In genomic region chr11:1858154-1858553, GRCh38 we compare ENCODE assay signal across 39 cellular contexts. TPM values are rescaled to one million over a fixed set of nuclear protein-coding genes. Genes with fewer than 3 reads are reported as not detected.
DNase-seq lines count a peak whose midpoint lies in the region; ATAC-seq, FAIRE-seq and TF ChIP-seq lines count a peak whose summit lies in the region.
"Had no signal": no experiment of that assay in that cellular context is flagged by ENCODE, and none has a peak within 500 bp of the region (broad histone marks: within the 10 kb centered on the region; RNA-seq: fewer than 3 reads in every experiment).

No MANE protein-coding gene starts in this region.

- H3K4me3 Mint-ChIP-seq in stimulated activated effector memory CD8-positive, alpha-beta T cell treated with anti-CD3 and anti-CD28 coated beads, Interleukin-12 subunit alpha, Interleukin-12 subunit beta, amount 100 ng/mL, for 72 hours: peak overlapping the region; percentile 33
- peak overlapping the region in 1 of 5 donors; percentile 46 for H3K4me3 Mint-ChIP-seq in immature natural killer cell
- H3K4me3 Mint-ChIP-seq: activated naive CD8-positive, alpha-beta T cell treated with anti-CD3 and anti-CD28 coated beads, Interleukin-2, amount 10 ng/mL, durations not matched to agents 7 days and 5 days; CD8-positive, alpha-beta T cell; HFFc6; nephron had no signal

- DNase-seq in Right ventricle myocardium inferior (ENCODE audit: missing footprints) (peak; percentile 76), Right ventricle myocardium superior (no peak), NOMO-1 treated with dmso at 0.1 percent for 144 hours (lab: John Stamatoyannopoulos, UW; ENCODE audit: unreplicated experiment) (peak; percentile 6), kidney (peak; percentile 54), AG20443 (ENCODE audit: low spot score) (no peak), immature natural killer cell (no peak)
- DNase-seq in stimulated activated effector memory CD8-positive, alpha-beta T cell treated with anti-CD3 and anti-CD28 coated beads, Interleukin-12 subunit alpha, Interleukin-12 subunit beta, amount 100 ng/mL, for 72 hours (ENCODE audit: low spot score in 2 of 2): no peak
- DNase-seq: activated CD4-positive, alpha-beta T cell treated with anti-CD3 and anti-CD28 coated beads, Interleukin-2, amount 50 U/mL, for 48 hours; activated CD4-positive, CD25-positive, alpha-beta regulatory T cell treated with anti-CD3 and anti-CD28 coated beads, Interleukin-2, amount 50 U/mL, for 72 hours; activated gamma-delta T cell treated with Interleukin-2 at 50 U/mL for 16 hours; activated naive CD8-positive, alpha-beta T cell treated with anti-CD3 and anti-CD28 coated beads, Interleukin-2, amount 10 ng/mL, durations not matched to agents 7 days and 5 days; activated T-cell treated with anti-CD3 and anti-CD28 coated beads, Interleukin-2, amount 50 U/mL, for 48 hours; CD8-positive, alpha-beta T cell; colonic mucosa; DMS 273 treated with DMSO at 0.1 percent for 48 hours; effector memory CD4-positive, alpha-beta T cell; erythroblast; HFFc6; KBM-7; NCI-H1436; OCI-M1; stimulated activated naive CD4-positive, alpha-beta T cell treated with Interleukin-2 at 50 U/mL for 16 hours; T-helper 2 cell had no signal

- no peak for TF ChIP-seq CTCF in kidney (IDR thresholded peaks at IDR 0.05; ENCODE audit: borderline replicate concordance, extremely low read depth, insufficient read depth)

- H3K27ac Mint-ChIP-seq in stimulated activated effector memory CD8-positive, alpha-beta T cell treated with anti-CD3 and anti-CD28 coated beads, Interleukin-12 subunit alpha, Interleukin-12 subunit beta, amount 100 ng/mL, for 72 hours: peak overlapping the region; percentile 96
- H3K27ac Mint-ChIP-seq in immature natural killer cell: peak overlapping the region in 2 of 6 donors; percentile 14 to 43
- H3K27ac Mint-ChIP-seq: activated naive CD8-positive, alpha-beta T cell treated with anti-CD3 and anti-CD28 coated beads, Interleukin-2, amount 10 ng/mL, durations not matched to agents 7 days and 5 days; HFFc6; nephron had no signal

- no peak for ATAC-seq in Right ventricle myocardium inferior
- ATAC-seq in Right ventricle myocardium superior (ENCODE audit: poor library complexity): no peak
- ATAC-seq in stimulated activated effector memory CD8-positive, alpha-beta T cell treated with anti-CD3 and anti-CD28 coated beads, Interleukin-12 subunit alpha, Interleukin-12 subunit beta, amount 100 ng/mL, for 72 hours: no peak
- no peak for ATAC-seq in HG03045 (IDR thresholded peaks at IDR 0.05; ENCODE audit: unreplicated experiment)
- ATAC-seq: CD8-positive, alpha-beta T cell; SK-N-SH treated with all-trans-retinoic acid at 6 μM for 48 hours had no signal

- H3K4me1 ChIP-seq in kidney (ENCODE audit: control insufficient read depth in 1 of 2, insufficient read depth in 1 of 2, low read depth in 1 of 2, low read length in 2 of 2): peaks cover 0 to under 1% of the 10 kb centered on the region in 2 donors
- H3K4me1 ChIP-seq: colonic mucosa had no signal

- H3K27ac ChIP-seq in kidney (ENCODE audit: low read depth in 2 of 2, low read length in 2 of 2): no peak overlapping the region
- H3K27ac ChIP-seq: 22Rv1, cardiac muscle cell, colonic mucosa had no signal

- H3K36me3 ChIP-seq in kidney (ENCODE audit: control insufficient read depth in 1 of 2, insufficient read depth in 2 of 2, low read length in 2 of 2): no peaks in the 10 kb centered on the region
- H3K36me3 ChIP-seq: cardiac muscle cell, colonic mucosa had no signal

- intact Hi-C loops in Right ventricle myocardium inferior (cut with DNase I): no loop called here
- intact Hi-C loops in Right ventricle myocardium superior (cut with DNase I): no loop called here
- intact Hi-C loops in kidney (cut with DNase I): no loop called here

- no peaks in the 10 kb centered on the region for H3K9me3 Mint-ChIP-seq in stimulated activated effector memory CD8-positive, alpha-beta T cell treated with anti-CD3 and anti-CD28 coated beads, Interleukin-12 subunit alpha, Interleukin-12 subunit beta, amount 100 ng/mL, for 72 hours
- H3K9me3 Mint-ChIP-seq in immature natural killer cell: no peaks in the 10 kb centered on the region
- H3K9me3 Mint-ChIP-seq: activated naive CD8-positive, alpha-beta T cell treated with anti-CD3 and anti-CD28 coated beads, Interleukin-2, amount 10 ng/mL, durations not matched to agents 7 days and 5 days; CD8-positive, alpha-beta T cell; HFFc6; nephron had no signal

- H3K27me3 Mint-ChIP-seq in immature natural killer cell (ENCODE audit: low read depth in 3 of 3): peaks cover 3 to 12% (median 4%) of the 10 kb centered on the region in 3 donors
- H3K27me3 Mint-ChIP-seq: activated naive CD8-positive, alpha-beta T cell treated with anti-CD3 and anti-CD28 coated beads, Interleukin-2, amount 10 ng/mL, durations not matched to agents 7 days and 5 days had no signal

- no peaks in the 10 kb centered on the region for H3K36me3 Mint-ChIP-seq in stimulated activated effector memory CD8-positive, alpha-beta T cell treated with anti-CD3 and anti-CD28 coated beads, Interleukin-12 subunit alpha, Interleukin-12 subunit beta, amount 100 ng/mL, for 72 hours
- no peaks in the 10 kb centered on the region for H3K36me3 Mint-ChIP-seq in immature natural killer cell

- H3K4me3 ChIP-seq in kidney (ENCODE audit: low read length in 2 of 2): no peak overlapping the region
- H3K4me3 ChIP-seq: cardiac muscle cell, colonic mucosa had no signal

- no peak overlapping the region for H3K9ac ChIP-seq in kidney (ENCODE audit: low read length in 2 of 2)

- peaks cover 18% of the 10 kb centered on the region for H3K4me1 Mint-ChIP-seq in stimulated activated effector memory CD8-positive, alpha-beta T cell treated with anti-CD3 and anti-CD28 coated beads, Interleukin-12 subunit alpha, Interleukin-12 subunit beta, amount 100 ng/mL, for 72 hours
- peaks cover 7 to 31% of the 10 kb centered on the region in 2 donors for H3K4me1 Mint-ChIP-seq in immature natural killer cell
- H3K4me1 Mint-ChIP-seq: nephron had no signal

- no peak for FAIRE-seq in kidney (lab: Jason Lieb, UNC)
- FAIRE-seq: astrocyte, H1, keratinocyte had no signal

- H3K9me3 ChIP-seq in kidney (ENCODE audit: control insufficient read depth in 1 of 2, low read length in 2 of 2): no peaks in the 10 kb centered on the region
- H3K9me3 ChIP-seq: colonic mucosa had no signal

RNA-seq across cellular contexts. Expression of gene LSP1, which starts 5.3 kb away (rescaled TPM):
- total RNA-seq in Right ventricle myocardium inferior: 22.5 TPM
- 23.0 TPM for total RNA-seq in Right ventricle myocardium superior
- total RNA-seq in kidney: 26.1 TPM
- polyA plus RNA-seq in kidney (ENCODE audit: insufficient read depth, low read depth, low replicate concordance): 8.4 TPM
- polyA plus RNA-seq in immature natural killer cell: 100 to 1,000 TPM; 437 to 767 (median 593) TPM
- total RNA-seq: cardiac muscle cell, H1 had no signal

RNA-seq across cellular contexts. Expression of gene TNNI2, which starts 19.4 kb away (rescaled TPM):
- total RNA-seq in Right ventricle myocardium inferior (0.35 TPM), Right ventricle myocardium superior (not detected), kidney (1.3 TPM)
- polyA plus RNA-seq in kidney (ENCODE audit: insufficient read depth, low read depth, low replicate concordance) (not detected), immature natural killer cell (1 to 10 TPM in 1 of 3 donors, under 1 TPM in 1, not detected in 1; 0.54 to 2.0 TPM)
- total RNA-seq: astrocyte, H1, HFFc6, HT1080, temporal lobe had no signal
- polyA plus RNA-seq: H1 had no signal

RNA-seq across cellular contexts. Expression of gene SYT8, which starts 23.4 kb away (rescaled TPM):
- not detected for total RNA-seq in Right ventricle myocardium inferior
- total RNA-seq in Right ventricle myocardium superior: not detected
- total RNA-seq in kidney: 1.7 TPM
- polyA plus RNA-seq in kidney (ENCODE audit: insufficient read depth, low read depth, low replicate concordance): 1.2 TPM
- polyA plus RNA-seq in immature natural killer cell: not detected
- total RNA-seq: activated naive CD8-positive, alpha-beta T cell treated with anti-CD3 and anti-CD28 coated beads, Interleukin-2, amount 10 ng/mL, durations not matched to agents 7 days and 5 days; cardiac muscle cell; CD8-positive, alpha-beta T cell; H1; HFFc6; HT1080; mononuclear cell; skeletal muscle tissue; temporal lobe had no signal
- polyA plus RNA-seq: cardiac muscle cell, H1 had no signal

RNA-seq across cellular contexts. Expression of gene PRR33, which starts 33.5 kb away (rescaled TPM):
- 5.0 TPM for total RNA-seq in Right ventricle myocardium inferior
- 5.8 TPM for total RNA-seq in Right ventricle myocardium superior
- not detected for total RNA-seq in kidney
- not detected for polyA plus RNA-seq in kidney (ENCODE audit: insufficient read depth, low read depth, low replicate concordance)
- under 1 TPM in 1 of 3 donors, not detected in 2; 0.35 TPM for polyA plus RNA-seq in immature natural killer cell
- total RNA-seq: activated naive CD8-positive, alpha-beta T cell treated with anti-CD3 and anti-CD28 coated beads, Interleukin-2, amount 10 ng/mL, durations not matched to agents 7 days and 5 days; astrocyte; cardiac muscle cell; CD8-positive, alpha-beta T cell; colonic mucosa; H1; HFFc6; HT1080; lower leg skin; MCF 10A; mononuclear cell; osteocyte; temporal lobe; ureter had no signal
- polyA plus RNA-seq: cardiac muscle cell, keratinocyte had no signal

Comparison
In these comparisons a context has a peak if more than half of its experiments do, and no peak if none do; other contexts are left out.
1. DNase-seq: peak in Right ventricle myocardium inferior (single experiment), NOMO-1 treated with dmso at 0.1 percent for 144 hours (single experiment) and kidney (single experiment); none in Right ventricle myocardium superior (single experiment), stimulated activated effector memory CD8-positive, alpha-beta T cell treated with anti-CD3 and anti-CD28 coated beads, Interleukin-12 subunit alpha, Interleukin-12 subunit beta, amount 100 ng/mL, for 72 hours (0 of 2), AG20443 (single experiment) and immature natural killer cell (0 of 3).